Comparison of ENCODE assay signal across 22 cellular contexts in the genomic region with DNA sequence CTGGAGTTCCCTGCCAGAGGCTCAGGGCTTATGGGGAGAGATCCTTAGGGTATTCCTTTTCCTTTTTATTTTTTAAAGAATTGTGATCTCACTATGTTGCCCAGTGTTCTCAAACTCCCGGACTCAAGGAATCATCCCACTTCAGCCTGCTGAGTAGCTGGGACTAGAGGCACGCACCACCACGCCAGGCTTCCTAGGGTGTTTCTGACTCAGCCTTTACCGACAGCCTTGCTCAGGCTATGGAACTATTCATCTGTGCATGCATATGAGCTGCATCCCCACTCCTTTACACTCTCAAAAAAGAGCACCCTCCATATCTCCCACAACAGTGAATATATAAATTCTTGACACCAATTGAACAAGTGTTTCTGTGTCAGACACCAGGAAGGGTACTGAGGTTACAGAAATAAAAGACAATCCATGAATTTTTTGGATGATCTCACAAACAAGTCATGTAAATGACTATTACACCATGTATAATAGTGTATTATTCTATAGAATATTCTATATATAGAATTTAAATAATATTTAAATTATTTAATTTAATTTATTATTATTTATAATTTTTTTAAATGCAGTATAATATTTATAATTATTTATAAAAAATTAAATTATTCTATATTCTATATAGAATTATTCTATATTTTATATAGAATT. TPM values are rescaled to one million over a fixed set of nuclear protein-coding genes. Genes with fewer than 3 reads are reported as not detected.
DNase-seq lines count a peak whose midpoint lies in the region; FAIRE-seq and TF ChIP-seq lines count a peak whose summit lies in the region.
"Had no signal": no experiment of that assay in that cellular context is flagged by ENCODE, and none has a peak within 500 bp of the region (broad histone marks: within the 10 kb centered on the region; RNA-seq: fewer than 3 reads in every experiment).

No MANE protein-coding gene starts in this region.

- no peak overlapping the region for H2AK5ac ChIP-seq in mesendoderm (ENCODE audit: low read length)

- no peaks in the 10 kb centered on the region for H4K20me1 ChIP-seq in astrocyte (ENCODE audit: insufficient read depth, low read length)

- H3K4me2 ChIP-seq in astrocyte (ENCODE audit: low read length): peak overlapping the region; percentile 30
- H3K4me2 ChIP-seq in mesendoderm (ENCODE audit: low read length): no peak overlapping the region

- DNase-seq in astrocyte (ENCODE audit: low read depth) (peak; percentile 57), fibroblast of villous mesenchyme (ENCODE audit: low read depth) (no peak), testis (peak; percentile 37), mesendoderm (no peak), thyroid gland (no peak), NCI-H69 (lab: John Stamatoyannopoulos, UW) (no peak)
- DNase-seq: activated CD4-positive, alpha-beta T cell treated with anti-CD3 and anti-CD28 coated beads, Interleukin-2, amount 50 U/mL, for 1 hour; DMS79 treated with DMSO at 0.1 percent for 48 hours; foreskin melanocyte; mammary epithelial cell; NCI-H1417 treated with DMSO at 0.1 percent for 48 hours; NCI-H748 treated with DMSO at 0.1 percent for 48 hours; OCI-M1; SIG-M5; T-cell had no signal

- no peak overlapping the region for H3K27ac Mint-ChIP-seq in astrocyte (ENCODE audit: unreplicated experiment)
- H3K27ac Mint-ChIP-seq: activated T-helper 2 cell treated with anti-CD3 and anti-CD28 coated beads, Interferon-gamma antibody, Interleukin-2, Interleukin-4, amounts not matched to agents 10 μg/mL and 5 μg/mL and 100 μg/mL, durations not matched to agents 14 hours and 24 hours and 36 hours; dendritic cell treated with granulocyte-macrophage colony-stimulating factor and Interleukin-4, amounts not matched to agents 40 ng/mL and 50 ng/mL, for 4 days; T-cell had no signal

- H2BK5ac ChIP-seq in mesendoderm (ENCODE audit: low read length): no peak overlapping the region

- FAIRE-seq in astrocyte (lab: Jason Lieb, UNC): no peak
- FAIRE-seq: endothelial cell of umbilical vein, H54 had no signal

- peak overlapping the region; percentile 9 for H2AFZ ChIP-seq in astrocyte (ENCODE audit: low read depth, low read length)

- peaks cover 5% of the 10 kb centered on the region for H3K4me1 Mint-ChIP-seq in astrocyte (ENCODE audit: low read depth, unreplicated experiment)

- 68 to 88% methylated on average over 4 of the region's 4 CpGs for WGBS in testis, 2 donors
- WGBS in mesendoderm (ENCODE audit: extremely low coverage, insufficient coverage, low lambda C conversion rate): no CpG with 5 or more reads among the region's 4 CpGs
- 85 to 90% methylated on average over 4 of the region's 4 CpGs for WGBS in thyroid gland, 2 donors

- no peak overlapping the region for H3K4me3 ChIP-seq in HEK293 (ENCODE audit: low read depth, low read length)
- H3K4me3 ChIP-seq in astrocyte (ENCODE audit: insufficient read depth, low read depth, low read length): no peak overlapping the region
- H3K4me3 ChIP-seq in fibroblast of villous mesenchyme (ENCODE audit: low read depth, low read length): peak overlapping the region; percentile 18
- H3K4me3 ChIP-seq in testis: no peak overlapping the region
- H3K4me3 ChIP-seq in mesendoderm (ENCODE audit: low read length): no peak overlapping the region
- H3K4me3 ChIP-seq in thyroid gland (replicated peaks in 1 of 3): no peak overlapping the region
- H3K4me3 ChIP-seq: breast epithelium, suprapubic skin had no signal

- no peak overlapping the region for H3K4ac ChIP-seq in mesendoderm (ENCODE audit: low read depth, low read length)

- TF ChIP-seq CTCF in HEK293 (tag by site-specific recombination; IDR thresholded peaks at IDR 0.05) (no peak), astrocyte (IDR thresholded peaks at IDR 0.05; ENCODE audit: insufficient read depth, low read depth, low read length) (no peak), fibroblast of villous mesenchyme (IDR thresholded peaks at IDR 0.05; ENCODE audit: insufficient read depth, low read depth, low read length) (no peak), testis (IDR thresholded peaks at IDR 0.05) (no peak), thyroid gland (IDR thresholded peaks at IDR 0.05) (no peak)

- intact Hi-C loops in testis (cut with DNase I; ENCODE audit: low total_unique reads): no loop called here
- intact Hi-C loops in thyroid gland (cut with DNase I): no loop called here

- H3K4me3 Mint-ChIP-seq in astrocyte (ENCODE audit: unreplicated experiment): no peak overlapping the region
- H3K4me3 Mint-ChIP-seq: dendritic cell treated with granulocyte-macrophage colony-stimulating factor and Interleukin-4, amounts not matched to agents 40 ng/mL and 50 ng/mL, for 4 days; T-cell had no signal

- no peak overlapping the region for H3K18ac ChIP-seq in mesendoderm (ENCODE audit: low read length)

- H3K36me3 ChIP-seq in HEK293 (ENCODE audit: control insufficient read depth in 2 of 2, insufficient read depth in 1 of 2, low read length in 2 of 2) (no peaks in the 10 kb centered on the region), astrocyte (ENCODE audit: insufficient read depth, low read length) (no peaks in the 10 kb centered on the region), testis (ENCODE audit: low read depth, missing control alignments) (no peaks in the 10 kb centered on the region), mesendoderm (ENCODE audit: control insufficient read depth, insufficient read depth, low read length) (no peaks in the 10 kb centered on the region), thyroid gland (no peaks in the 10 kb centered on the region)
- H3K36me3 ChIP-seq: breast epithelium, suprapubic skin had no signal

- H3K9me3 ChIP-seq in HEK293 (ENCODE audit: control insufficient read depth, insufficient read depth, low read depth, low read length) (no peaks in the 10 kb centered on the region), astrocyte (ENCODE audit: insufficient read depth, low read depth, low read length) (no peaks in the 10 kb centered on the region), testis (no peaks in the 10 kb centered on the region), thyroid gland (no peaks in the 10 kb centered on the region)
- H3K9me3 ChIP-seq: suprapubic skin had no signal

- TF ChIP-seq POLR2A in testis (IDR thresholded peaks at IDR 0.05) (no peak), thyroid gland (IDR thresholded peaks at IDR 0.05) (no peak)

- H2BK15ac ChIP-seq in mesendoderm (replicated peaks; ENCODE audit: low read depth): no peak overlapping the region

- H3K4me1 ChIP-seq in HEK293 (ENCODE audit: control insufficient read depth, insufficient read depth, low read length): no peaks in the 10 kb centered on the region
- peaks cover 14% of the 10 kb centered on the region for H3K4me1 ChIP-seq in astrocyte (ENCODE audit: insufficient read depth, low read length)
- peaks cover 20% of the 10 kb centered on the region for H3K4me1 ChIP-seq in testis
- H3K4me1 ChIP-seq in mesendoderm (ENCODE audit: control insufficient read depth, low read depth, low read length): no peaks in the 10 kb centered on the region
- H3K4me1 ChIP-seq in thyroid gland: no peaks in the 10 kb centered on the region
- H3K4me1 ChIP-seq: breast epithelium, suprapubic skin had no signal

- no peak overlapping the region for H4K8ac ChIP-seq in mesendoderm (ENCODE audit: low read depth, low read length)

- POLR2A ChIA-PET in HEK293 (lab: Yijun Ruan, JAX): no interaction called here

- no peak overlapping the region for H4K5ac ChIP-seq in mesendoderm (ENCODE audit: low read length)

- H3K27me3 ChIP-seq in astrocyte (ENCODE audit: insufficient read depth, low read length) (no peaks in the 10 kb centered on the region), testis (no peaks in the 10 kb centered on the region), mesendoderm (ENCODE audit: insufficient read depth, low read length, poor library complexity) (no peaks in the 10 kb centered on the region), thyroid gland (no peaks in the 10 kb centered on the region)
- H3K27me3 ChIP-seq: breast epithelium, suprapubic skin had no signal

- H3K79me1 ChIP-seq in mesendoderm (ENCODE audit: low read length): no peaks in the 10 kb centered on the region

- no peaks in the 10 kb centered on the region for H3K36me3 Mint-ChIP-seq in astrocyte (ENCODE audit: low read depth, unreplicated experiment)
- H3K36me3 Mint-ChIP-seq: T-cell had no signal

- H3K9ac ChIP-seq in astrocyte (ENCODE audit: low read length) (no peak overlapping the region), mesendoderm (ENCODE audit: low read length) (no peak overlapping the region)

- no peak overlapping the region for H3K56ac ChIP-seq in mesendoderm (ENCODE audit: low read length)

- H2BK120ac ChIP-seq in mesendoderm (ENCODE audit: low read depth, low read length): no peak overlapping the region

- H3K27ac ChIP-seq in HEK293 (ENCODE audit: extremely low read depth, low read depth, low read length): no peak overlapping the region
- H3K27ac ChIP-seq in astrocyte (ENCODE audit: low read depth, low read length): no peak overlapping the region
- H3K27ac ChIP-seq in testis: peak overlapping the region; percentile 23 to 31
- no peak overlapping the region for H3K27ac ChIP-seq in mesendoderm (ENCODE audit: low read depth, low read length)
- no peak overlapping the region for H3K27ac ChIP-seq in thyroid gland
- H3K27ac ChIP-seq: breast epithelium, suprapubic skin had no signal

- no peaks in the 10 kb centered on the region for H3K9me3 Mint-ChIP-seq in astrocyte (ENCODE audit: unreplicated experiment)

- H3K27me3 Mint-ChIP-seq in astrocyte (ENCODE audit: low read depth, unreplicated experiment): no peaks in the 10 kb centered on the region
- H3K27me3 Mint-ChIP-seq: dendritic cell treated with granulocyte-macrophage colony-stimulating factor and Interleukin-4, amounts not matched to agents 40 ng/mL and 50 ng/mL, for 4 days; T-cell had no signal

- H3K79me2 ChIP-seq in astrocyte (ENCODE audit: insufficient read depth, low read length) (no peaks in the 10 kb centered on the region), mesendoderm (ENCODE audit: control insufficient read depth, insufficient read depth, low read length) (no peaks in the 10 kb centered on the region)

- CTCF ChIA-PET in HEK293 (lab: Yijun Ruan, JAX): no interaction called here

- no peak overlapping the region for H3K23ac ChIP-seq in mesendoderm (ENCODE audit: low read length)

TF ChIP-seq in HEK293, 187 proteins besides CTCF, POLR2A, EP300 and RAD21 (continues in another document):
- no peak for TF ChIP-seq ZNF785 (tag by site-specific recombination; IDR thresholded peaks at IDR 0.05)

RNA-seq across cellular contexts. Expression of a gene that starts 40.5 kb away (rescaled TPM):
- 22.2 and 23.3 TPM in 2 replicates for total RNA-seq in astrocyte
- 18.4 and 30.7 TPM in 2 replicates for total RNA-seq in fibroblast of villous mesenchyme
- total RNA-seq in testis: 10 to 100 TPM; 25.8 to 26.8 TPM
- polyA plus RNA-seq in testis (ENCODE audit: insufficient read depth, low read depth, low replicate concordance): 11.1 TPM
- polyA plus RNA-seq in mesendoderm (2013, experiment 1 of 2): 5.1 TPM
- 5.0 TPM for polyA plus RNA-seq in mesendoderm (2013, experiment 2 of 2)
- 10 to 100 TPM; 36.3 to 54.0 (median 44.3) TPM for total RNA-seq in thyroid gland

Comparison
In these comparisons a context has a peak if more than half of its experiments do, and no peak if none do; other contexts are left out.
1. H3K27ac ChIP-seq: peak in testis (2 of 2); none in HEK293 (single experiment), astrocyte (single experiment), mesendoderm (single experiment) and thyroid gland (0 of 3).
2. DNase-seq: peak in astrocyte (single experiment) and testis (single experiment); none in fibroblast of villous mesenchyme (single experiment), mesendoderm (single experiment), thyroid gland (0 of 2) and NCI-H69 (single experiment).